37 cellular contexts compared by ENCODE assay signal in the genomic region with DNA sequence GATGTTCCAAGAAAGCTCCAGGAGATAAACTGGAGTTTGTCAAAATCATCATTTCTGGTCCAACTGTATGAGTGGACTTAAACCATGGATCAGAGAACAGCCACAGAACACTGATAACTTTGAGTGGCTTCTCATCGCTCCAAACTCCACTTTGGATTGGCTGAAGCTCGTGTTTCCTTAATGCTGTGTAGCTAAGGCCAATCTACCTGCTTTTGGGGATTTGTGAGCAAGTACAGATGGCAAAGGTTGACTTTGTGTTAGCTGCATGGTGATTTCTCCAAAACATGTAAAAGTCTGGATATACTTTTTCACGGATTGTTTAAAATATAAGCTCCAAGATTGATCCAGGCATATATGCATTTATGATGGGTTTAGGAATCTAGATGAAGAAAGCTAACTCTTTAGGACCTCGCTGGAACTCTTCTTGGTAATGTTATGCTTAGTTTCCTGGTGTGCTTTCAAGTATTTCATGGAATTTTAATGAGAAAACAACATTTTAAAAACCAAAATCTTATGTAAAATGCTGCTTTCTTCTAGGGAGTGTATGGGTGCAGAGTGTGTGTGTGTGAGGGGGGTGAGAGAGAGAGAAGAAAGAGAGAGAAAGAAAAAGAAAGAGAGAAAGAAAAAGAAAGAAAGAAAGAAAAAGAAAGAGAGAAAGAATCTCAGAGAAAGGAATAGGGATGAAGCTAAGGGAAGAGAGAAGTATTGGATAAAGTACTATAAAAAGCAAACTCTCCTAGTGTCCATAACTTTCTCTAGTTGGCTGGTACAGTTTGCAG. TPM values are rescaled to one million over a fixed set of nuclear protein-coding genes. Genes with fewer than 3 reads are reported as not detected.
"Had no signal": no experiment of that assay in that cellular context is flagged by ENCODE, and none has a peak within 500 bp of the region (broad histone marks: within the 10 kb centered on the region; RNA-seq: fewer than 3 reads in every experiment).

No MANE protein-coding gene starts in this region.

- H3K4me3 ChIP-seq: adrenal gland, body of pancreas, cardiac muscle cell, coronary artery, esophagus muscularis mucosa, gastrocnemius medialis, heart left ventricle had no signal

- H3K36me3 Mint-ChIP-seq: activated naive CD4-positive, alpha-beta T cell treated with anti-CD3 and anti-CD28 coated beads, Interleukin-2, amount 50 U/mL, for 24 hours; activated naive CD8-positive, alpha-beta T cell treated with anti-CD3 and anti-CD28 coated beads for 36 hours; T-cell had no signal

- H3K9me3 Mint-ChIP-seq: activated B cell treated with CpG ODN at 0.5 μM for 24 hours; activated CD8-positive, alpha-beta T cell treated with anti-CD3 and anti-CD28 coated beads for 36 hours; activated naive CD4-positive, alpha-beta T cell treated with anti-CD3 and anti-CD28 coated beads for 36 hours; activated naive CD4-positive, alpha-beta T cell treated with anti-CD3 and anti-CD28 coated beads, Interleukin-2, amount 50 U/mL, for 24 hours; activated naive CD8-positive, alpha-beta T cell treated with anti-CD3 and anti-CD28 coated beads for 36 hours; activated naive CD8-positive, alpha-beta T cell treated with anti-CD3 and anti-CD28 coated beads, Interleukin-2, amount 50 U/mL, for 24 hours; activated T-helper 1 cell treated with anti-CD3 and anti-CD28 coated beads, Interleukin-12 subunit alpha, Interleukin-12 subunit beta, Interleukin-2, Interleukin-4 antibody, amounts not matched to agents 30 ng/mL and 10 ng/mL and 1 ng/mL, durations not matched to agents 14 hours and 24 hours and 36 hours; activated T-helper 2 cell treated with anti-CD3 and anti-CD28 coated beads, Interferon-gamma antibody, Interleukin-2, Interleukin-4, amounts not matched to agents 10 μg/mL and 5 μg/mL and 100 μg/mL, durations not matched to agents 14 hours and 24 hours and 36 hours; central memory CD8-positive, alpha-beta T cell; effector memory CD8-positive, alpha-beta T cell; T-cell; T-helper 1 cell treated with Interleukin-12 subunit alpha and Interleukin-12 subunit beta and Interleukin-4 antibody, amounts not matched to agents 30 μg/mL and 1 μg/mL, for 36 hours; T-helper 2 cell treated with Interferon-gamma antibody and Interleukin-4, amounts not matched to agents 5 μg/mL and 100 μg/mL, for 36 hours had no signal

- H3K4me3 Mint-ChIP-seq: activated B cell treated with CpG ODN at 0.5 μM for 24 hours; activated CD8-positive, alpha-beta T cell treated with anti-CD3 and anti-CD28 coated beads for 36 hours; activated naive CD4-positive, alpha-beta T cell treated with anti-CD3 and anti-CD28 coated beads for 36 hours; activated naive CD4-positive, alpha-beta T cell treated with anti-CD3 and anti-CD28 coated beads, Interleukin-2, amount 50 U/mL, for 24 hours; activated naive CD8-positive, alpha-beta T cell treated with anti-CD3 and anti-CD28 coated beads for 36 hours; activated naive CD8-positive, alpha-beta T cell treated with anti-CD3 and anti-CD28 coated beads, Interleukin-2, amount 50 U/mL, for 24 hours; activated T-helper 1 cell treated with anti-CD3 and anti-CD28 coated beads, Interleukin-12 subunit alpha, Interleukin-12 subunit beta, Interleukin-2, Interleukin-4 antibody, amounts not matched to agents 30 ng/mL and 10 ng/mL and 1 ng/mL, durations not matched to agents 14 hours and 24 hours and 36 hours; central memory CD8-positive, alpha-beta T cell; effector memory CD8-positive, alpha-beta T cell; T-cell; T-helper 1 cell treated with Interleukin-12 subunit alpha and Interleukin-12 subunit beta and Interleukin-4 antibody, amounts not matched to agents 30 μg/mL and 1 μg/mL, for 36 hours; T-helper 2 cell treated with Interferon-gamma antibody and Interleukin-4, amounts not matched to agents 5 μg/mL and 100 μg/mL, for 36 hours had no signal

- H3K9me3 ChIP-seq: adrenal gland, body of pancreas, esophagus muscularis mucosa, gastrocnemius medialis, heart left ventricle had no signal

- H3K4me1 ChIP-seq: foreskin keratinocyte had no signal

- H3K4me1 Mint-ChIP-seq: activated B cell treated with CpG ODN at 0.5 μM for 24 hours; central memory CD8-positive, alpha-beta T cell had no signal

- H3K27ac Mint-ChIP-seq: activated B cell treated with CpG ODN at 0.5 μM for 24 hours; activated CD8-positive, alpha-beta T cell treated with anti-CD3 and anti-CD28 coated beads for 36 hours; activated naive CD4-positive, alpha-beta T cell treated with anti-CD3 and anti-CD28 coated beads for 36 hours; activated naive CD4-positive, alpha-beta T cell treated with anti-CD3 and anti-CD28 coated beads, Interleukin-2, amount 50 U/mL, for 24 hours; activated naive CD8-positive, alpha-beta T cell treated with anti-CD3 and anti-CD28 coated beads for 36 hours; activated naive CD8-positive, alpha-beta T cell treated with anti-CD3 and anti-CD28 coated beads, Interleukin-2, amount 50 U/mL, for 24 hours; activated T-helper 1 cell treated with anti-CD3 and anti-CD28 coated beads, Interleukin-12 subunit alpha, Interleukin-12 subunit beta, Interleukin-2, Interleukin-4 antibody, amounts not matched to agents 30 ng/mL and 10 ng/mL and 1 ng/mL, durations not matched to agents 14 hours and 24 hours and 36 hours; activated T-helper 2 cell treated with anti-CD3 and anti-CD28 coated beads, Interferon-gamma antibody, Interleukin-2, Interleukin-4, amounts not matched to agents 10 μg/mL and 5 μg/mL and 100 μg/mL, durations not matched to agents 14 hours and 24 hours and 36 hours; effector memory CD8-positive, alpha-beta T cell; T-cell; T-helper 1 cell treated with Interleukin-12 subunit alpha and Interleukin-12 subunit beta and Interleukin-4 antibody, amounts not matched to agents 30 μg/mL and 1 μg/mL, for 36 hours; T-helper 2 cell treated with Interferon-gamma antibody and Interleukin-4, amounts not matched to agents 5 μg/mL and 100 μg/mL, for 36 hours had no signal

- H3K27ac ChIP-seq: adrenal gland, body of pancreas, cardiac muscle cell, coronary artery, esophagus muscularis mucosa, foreskin keratinocyte, gastrocnemius medialis, heart left ventricle, WERI-Rb-1 had no signal

- DNase-seq: activated B cell treated with CpG ODN at 0.5 μM for 24 hours; activated CD4-positive, alpha-beta T cell treated with anti-CD3 and anti-CD28 coated beads for 48 hours; activated CD4-positive, alpha-beta T cell treated with anti-CD3 and anti-CD28 coated beads, Interleukin-2, amount 50 U/mL, for 1 hour; activated CD4-positive, alpha-beta T cell treated with anti-CD3 and anti-CD28 coated beads, Interleukin-2, amount 50 U/mL, for 48 hours; activated CD8-positive, alpha-beta memory T cell treated with anti-CD3 and anti-CD28 coated beads for 24 hours; activated CD8-positive, alpha-beta T cell treated with anti-CD3 and anti-CD28 coated beads for 36 hours; activated effector memory CD4-positive, alpha-beta T cell treated with anti-CD3 and anti-CD28 coated beads, Interleukin-2, amount 50 U/mL, for 16 hours; activated naive CD4-positive, alpha-beta T cell treated with anti-CD3 and anti-CD28 coated beads for 36 hours; activated naive CD8-positive, alpha-beta T cell treated with anti-CD3 and anti-CD28 coated beads for 36 hours; activated naive CD8-positive, alpha-beta T cell treated with anti-CD3 and anti-CD28 coated beads, Interleukin-2, amount 50 U/mL, for 24 hours; activated T-cell treated with anti-CD3 and anti-CD28 coated beads, Interleukin-2, amount 50 U/mL, for 48 hours; adrenal gland; amygdala; aorta; body of pancreas; dermis blood vessel endothelial cell; effector CD4-positive, alpha-beta T cell; effector memory CD8-positive, alpha-beta T cell; erythroblast; foreskin keratinocyte; gastrocnemius medialis; glutamatergic neuron; heart left ventricle; T-cell; T1000; WERI-Rb-1 had no signal

- ATAC-seq: activated CD4-positive, CD25-positive, alpha-beta regulatory T cell treated with anti-CD3 and anti-CD28 coated beads, Interleukin-2, amount 50 U/mL, for 24 hours; activated CD8-positive, alpha-beta T cell treated with anti-CD3 and anti-CD28 coated beads for 36 hours; activated naive CD8-positive, alpha-beta T cell treated with anti-CD3 and anti-CD28 coated beads, Interleukin-2, amount 50 U/mL, for 24 hours; body of pancreas; effector memory CD8-positive, alpha-beta T cell; foreskin keratinocyte; gastrocnemius medialis; heart left ventricle; T-cell had no signal

- H3K36me3 ChIP-seq: adrenal gland, cardiac muscle cell, esophagus muscularis mucosa, gastrocnemius medialis, heart left ventricle, WERI-Rb-1 had no signal

RNA-seq across cellular contexts. Expression of a gene that starts 11.6 kb away (rescaled TPM):
- total RNA-seq: activated B cell treated with CpG ODN at 0.5 μM for 24 hours; activated CD8-positive, alpha-beta T cell treated with anti-CD3 and anti-CD28 coated beads for 36 hours; activated naive CD4-positive, alpha-beta T cell treated with anti-CD3 and anti-CD28 coated beads for 36 hours; activated naive CD8-positive, alpha-beta T cell treated with anti-CD3 and anti-CD28 coated beads for 36 hours; activated T-helper 1 cell treated with anti-CD3 and anti-CD28 coated beads, Interleukin-12 subunit alpha, Interleukin-12 subunit beta, Interleukin-2, Interleukin-4 antibody, amounts not matched to agents 30 ng/mL and 10 ng/mL and 1 ng/mL, durations not matched to agents 14 hours and 24 hours and 36 hours; activated T-helper 2 cell treated with anti-CD3 and anti-CD28 coated beads, Interferon-gamma antibody, Interleukin-2, Interleukin-4, amounts not matched to agents 10 μg/mL and 5 μg/mL and 100 μg/mL, durations not matched to agents 14 hours and 24 hours and 36 hours; adrenal gland; body of pancreas; cardiac muscle cell; cerebellum; dermis blood vessel endothelial cell; gastrocnemius medialis; heart left ventricle had no signal
- polyA plus RNA-seq: heart left ventricle had no signal
